ENCODE assay signal across 9 cellular contexts in the genomic region with DNA sequence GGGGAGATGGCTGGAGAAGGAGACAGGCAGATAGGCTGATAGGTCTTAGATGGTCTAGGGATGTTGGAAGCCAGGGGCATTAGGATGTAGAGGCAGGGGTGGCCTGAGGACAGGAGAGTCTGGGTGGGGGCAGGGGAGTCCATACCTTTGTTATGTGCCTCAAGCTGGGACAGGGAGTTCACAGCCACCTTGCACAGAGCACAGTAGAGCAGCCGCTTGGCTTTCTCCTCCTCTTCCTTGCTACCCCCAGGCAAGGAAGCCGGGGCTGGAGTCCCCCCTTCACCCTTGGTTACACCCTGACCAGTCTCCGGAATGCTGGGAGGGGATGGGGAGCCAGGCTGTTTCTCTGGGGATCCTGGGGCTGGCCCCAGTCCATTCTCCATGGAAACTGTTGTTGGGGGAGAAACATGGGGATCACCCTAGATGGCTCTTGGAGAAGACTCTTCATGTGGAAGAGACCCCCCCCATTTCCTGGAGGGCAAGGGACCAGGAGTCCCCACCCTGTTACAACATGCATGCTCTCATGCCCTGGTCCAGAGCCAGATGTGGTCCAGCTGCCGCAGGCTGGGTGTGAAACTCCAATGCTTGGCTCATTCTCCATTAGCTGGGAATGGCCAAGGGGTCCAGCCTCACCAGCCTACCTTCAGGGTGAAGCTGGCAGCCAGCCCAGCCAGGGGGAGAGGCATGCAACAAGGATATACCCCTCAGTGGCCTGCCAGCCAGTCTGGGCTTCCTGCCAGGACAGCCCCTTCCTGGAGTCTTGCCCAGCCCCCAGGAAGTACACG. TPM values are rescaled to one million over a fixed set of nuclear protein-coding genes. Genes with fewer than 3 reads are reported as not detected.
DNase-seq lines count a peak whose midpoint lies in the region; ATAC-seq, FAIRE-seq and TF ChIP-seq lines count a peak whose summit lies in the region.
"Had no signal": no experiment of that assay in that cellular context is flagged by ENCODE, and none has a peak within 500 bp of the region (broad histone marks: within the 10 kb centered on the region; RNA-seq: fewer than 3 reads in every experiment).

No MANE protein-coding gene starts in this region.

- FAIRE-seq in GM19239 (lab: Jason Lieb, UNC): no peak
- FAIRE-seq in GM12892 (lab: Jason Lieb, UNC): no peak

- H3K27ac ChIP-seq in right cardiac atrium (ENCODE audit: low read length) (peak overlapping the region; percentile 72), thoracic aorta (peak overlapping the region; percentile 38 to 44)

- intact Hi-C loops in right cardiac atrium (cut with DNase I): no loop called here

- H3K27me3 ChIP-seq in right cardiac atrium (ENCODE audit: control insufficient read depth, insufficient read depth) (no peaks in the 10 kb centered on the region), thoracic aorta (replicated peaks; ENCODE audit: insufficient read depth) (no peaks in the 10 kb centered on the region)

- H3K4me1 ChIP-seq in right cardiac atrium (ENCODE audit: control insufficient read depth, insufficient read depth, low read length): peaks cover 4% of the 10 kb centered on the region
- H3K4me1 ChIP-seq in thoracic aorta (ENCODE audit: control insufficient read depth in 1 of 2, low read depth in 2 of 2): peaks cover 10 to 45% of the 10 kb centered on the region in 2 donors

- DNase-seq in NCI-H446 (lab: John Stamatoyannopoulos, UW) (peak; percentile 12 to 62), NCI-H446 treated with DMSO at 0.1 percent for 48 hours (lab: John Stamatoyannopoulos, UW) (no peak), UCSD-AML1 (lab: John Stamatoyannopoulos, UW; ENCODE audit: unreplicated experiment) (peak; percentile 65), right cardiac atrium (peak; percentile 89 to 94 (median 91)), thoracic aorta (ENCODE audit: low spot score) (no peak), GM19239 (ENCODE audit: insufficient read length, low spot score) (no peak), GM12892 (ENCODE audit: insufficient read length) (no peak)
- DNase-seq: activated CD4-positive, alpha-beta T cell treated with anti-CD3 and anti-CD28 coated beads, Interleukin-2, amount 50 U/mL, for 1 hour had no signal

- peaks cover 4% of the 10 kb centered on the region for H3K36me3 ChIP-seq in thoracic aorta

- H3K9me3 ChIP-seq in right cardiac atrium (ENCODE audit: control insufficient read depth, low read length) (no peaks in the 10 kb centered on the region), thoracic aorta (no peaks in the 10 kb centered on the region)

- WGBS in right cardiac atrium: 35% methylated on average over 5 of the region's 5 CpGs

- ATAC-seq in right cardiac atrium (peak; percentile 18 to 24), thoracic aorta (ENCODE audit: insufficient number of reproducible peaks, low FRiP score, low read depth) (no peak), HG03457 (IDR thresholded peaks at IDR 0.05; ENCODE audit: unreplicated experiment) (no peak)

- H3K4me3 ChIP-seq in right cardiac atrium (ENCODE audit: low read length): no peak overlapping the region
- H3K4me3 ChIP-seq in thoracic aorta: no peak overlapping the region

- TF ChIP-seq CTCF in thoracic aorta (IDR thresholded peaks at IDR 0.05): no peak

- TF ChIP-seq POLR2A in GM12892 (IDR thresholded peaks at IDR 0.05; ENCODE audit: low read depth, low read length): no peak

RNA-seq across cellular contexts. Expression of a gene that starts 7.2 kb away (rescaled TPM):
- total RNA-seq in right cardiac atrium (under 1 TPM; 0.39 to 0.71 (median 0.46) TPM), thoracic aorta (1 to 10 TPM in 1 of 2 donors, under 1 TPM in 1; 0.95 to 2.3 TPM)
- 0.20 TPM for polyA plus RNA-seq in right cardiac atrium
- 1.9 TPM for polyA plus RNA-seq in GM12892 (2012; ENCODE audit: missing spikeins)

RNA-seq across cellular contexts. Expression of a gene that starts 13.0 kb away (rescaled TPM):
- total RNA-seq in right cardiac atrium: 10 to 100 TPM in 1 of 4 donors, 1 to 10 TPM in 3; 6.5 to 17.0 (median 8.9) TPM
- 6.0 TPM for polyA plus RNA-seq in right cardiac atrium
- total RNA-seq in thoracic aorta: 10 to 100 TPM in 1 of 2 donors, 1 to 10 TPM in 1; 7.4 to 19.0 TPM
- polyA plus RNA-seq in GM12892 (2012; ENCODE audit: missing spikeins): 1.1 TPM

RNA-seq across cellular contexts. Expression of a gene that starts 46.6 kb away (rescaled TPM):
- total RNA-seq in right cardiac atrium (100 to 1,000 TPM; 103 to 120 (median 119) TPM), thoracic aorta (10 to 100 TPM; 38.7 to 59.4 TPM)
- polyA plus RNA-seq in right cardiac atrium: 112 TPM
- polyA plus RNA-seq in GM12892 (2012; ENCODE audit: missing spikeins): 175 TPM

RNA-seq across cellular contexts. Expression of a gene that starts 47.5 kb away (rescaled TPM):
- 100 to 1,000 TPM in 1 of 4 donors, 10 to 100 TPM in 3; 57.0 to 141 (median 60.2) TPM for total RNA-seq in right cardiac atrium
- 49.3 TPM for polyA plus RNA-seq in right cardiac atrium
- total RNA-seq in thoracic aorta: 100 to 1,000 TPM; 752 to 847 TPM
- polyA plus RNA-seq in GM12892 (2012; ENCODE audit: missing spikeins): 1.8 TPM

Comparison
In these comparisons a context has a peak if more than half of its experiments do, and no peak if none do; other contexts are left out.
1. DNase-seq: peak in NCI-H446 (2 of 2), UCSD-AML1 (single experiment) and right cardiac atrium (3 of 3); none in NCI-H446 treated with DMSO at 0.1 percent for 48 hours (single experiment), thoracic aorta (single experiment), GM19239 (single experiment) and GM12892 (single experiment).
2. ATAC-seq: peak in right cardiac atrium (2 of 2); none in thoracic aorta (single experiment) and HG03457 (single experiment).